Comparison of ENCODE assay signal across 20 cellular contexts in the genomic region with DNA sequence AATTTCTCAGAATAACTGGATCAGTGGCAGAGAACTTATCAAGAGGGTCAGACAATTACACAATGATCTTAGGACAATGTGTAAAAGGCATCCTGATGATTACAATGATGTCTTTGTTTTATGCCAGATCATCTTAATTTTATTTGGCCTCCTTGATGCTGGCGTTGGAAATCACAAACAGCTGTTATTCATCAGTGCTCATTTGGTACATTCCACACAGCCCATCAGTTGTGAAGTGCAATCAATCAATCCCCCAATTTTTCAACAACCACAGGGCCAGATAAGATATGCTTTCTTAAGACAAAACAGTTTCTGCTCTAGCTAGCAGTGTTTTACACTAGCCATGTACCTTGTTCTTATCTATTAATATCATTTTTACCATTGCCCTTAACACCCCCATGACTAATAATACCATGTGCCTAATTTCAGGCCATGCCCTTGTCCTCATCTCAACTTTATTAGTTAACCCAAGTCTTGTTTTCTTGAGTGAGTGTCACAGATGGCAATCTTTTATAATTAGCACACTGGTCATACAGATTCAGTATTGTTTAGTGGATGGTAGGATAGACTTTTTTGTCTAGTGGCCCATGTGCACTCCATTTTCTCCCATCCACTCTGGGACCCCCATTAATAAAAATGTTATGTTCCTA. TPM values are rescaled to one million over a fixed set of nuclear protein-coding genes. Genes with fewer than 3 reads are reported as not detected.
A peak's percentile ranks its signal among the peaks of the same experiment; 100 is the strongest.
DNase-seq lines count a peak whose midpoint lies in the region; ATAC-seq and TF ChIP-seq lines count a peak whose summit lies in the region.
"Had no signal": no experiment of that assay in that cellular context is flagged by ENCODE, and none has a peak within 500 bp of the region (broad histone marks: within the 10 kb centered on the region; RNA-seq: fewer than 3 reads in every experiment).

No MANE protein-coding gene starts in this region.

- 0 to 33% methylated on average over 1 of the region's 1 CpG for WGBS in gastroesophageal sphincter (ENCODE audit: low coverage in 1 of 2), 2 donors

- TF ChIP-seq CTCF in fibroblast of mammary gland (conservative IDR thresholded peaks at IDR 0.05; ENCODE audit: control insufficient read depth, insufficient read depth, low read depth, low read length) (no peak), gastroesophageal sphincter (IDR thresholded peaks at IDR 0.05) (no peak)

- H3K9me3 ChIP-seq in gastroesophageal sphincter: no peaks in the 10 kb centered on the region
- H3K9me3 ChIP-seq: Caco-2 had no signal

- no peaks in the 10 kb centered on the region for H3K36me3 ChIP-seq in gastroesophageal sphincter

- TF ChIP-seq POLR2A in gastroesophageal sphincter (IDR thresholded peaks at IDR 0.05): no peak

- no peak overlapping the region for H3K4me3 ChIP-seq in fibroblast of mammary gland (ENCODE audit: control insufficient read depth, low read depth, low read length)
- no peak overlapping the region for H3K4me3 ChIP-seq in gastroesophageal sphincter
- H3K4me3 ChIP-seq: K562, SK-N-MC had no signal

- TF ChIP-seq EP300 in gastroesophageal sphincter (IDR thresholded peaks at IDR 0.05): no peak

- H3K4me1 ChIP-seq in gastroesophageal sphincter: peaks cover 0 to 15% (median 0%) of the 10 kb centered on the region in 3 donors
- H3K4me1 ChIP-seq: Caco-2 had no signal

- ATAC-seq in gastroesophageal sphincter (no peak), HG03175 (IDR thresholded peaks at IDR 0.05; ENCODE audit: unreplicated experiment) (no peak)
- ATAC-seq: HCT116, K562, Panc1 had no signal

- DNase-seq in NCI-H82 (lab: John Stamatoyannopoulos, UW) (peak; percentile 16), NCI-H82 treated with DMSO at 0.1 percent for 48 hours (lab: John Stamatoyannopoulos, UW; ENCODE audit: unreplicated experiment) (no peak), NCI-H524 (lab: John Stamatoyannopoulos, UW) (peak; percentile 15 to 60), fibroblast of mammary gland (ENCODE audit: low read depth) (peak; percentile 15), myocyte (ENCODE audit: low read depth) (peak; percentile 88), NCI-H1092 (lab: John Stamatoyannopoulos, UW) (no peak)
- DNase-seq: Caco-2; CD4-positive, alpha-beta T cell; GDM1; GOT3; NCI-H1694 treated with DMSO at 0.1 percent for 48 hours; NCI-H345; NCI-H526 treated with DMSO at 0.1 percent for 48 hours had no signal

- no peak overlapping the region for H3K27ac ChIP-seq in gastroesophageal sphincter
- H3K27ac ChIP-seq: 22Rv1, SK-N-MC had no signal

- no peaks in the 10 kb centered on the region for H3K27me3 ChIP-seq in gastroesophageal sphincter

RNA-seq across cellular contexts. Expression of a gene that starts 40.8 kb away (rescaled TPM):
- 1.3 and 1.7 TPM in 2 replicates for total RNA-seq in myocyte
- 0.53 TPM for polyA plus RNA-seq in myocyte (2012)
- total RNA-seq in gastroesophageal sphincter: 1 to 10 TPM; 1.2 to 4.7 (median 3.3) TPM

Comparison
In these comparisons a context has a peak if more than half of its experiments do, and no peak if none do; other contexts are left out.
1. DNase-seq: peak in NCI-H82 (single experiment), NCI-H524 (2 of 2), fibroblast of mammary gland (single experiment) and myocyte (single experiment); none in NCI-H82 treated with DMSO at 0.1 percent for 48 hours (single experiment) and NCI-H1092 (single experiment).